ENCODE assay signal across 1 cellular context in genomic region chr18:21112140-21112473, GRCh38.
TF ChIP-seq lines count a peak whose summit lies in the region.

No MANE protein-coding gene starts in this region.

TF ChIP-seq in HCT116, 20 proteins besides CTCF, POLR2A, EP300 and RAD21 (continued from another document):
- TF ChIP-seq EZH2 (IDR thresholded peaks at IDR 0.05) (no peak), EGR1 (IDR thresholded peaks at IDR 0.05; ENCODE audit: low read depth) (no peak; the same call in 1 of the 2 replicates), JUND (IDR thresholded peaks at IDR 0.05) (no peak), TCF7L2 (IDR thresholded peaks at IDR 0.05; ENCODE audit: borderline replicate concordance, extremely low read depth, insufficient read depth, insufficient read length) (no peak), CEBPB (IDR thresholded peaks at IDR 0.05; ENCODE audit: low read depth) (no peak)
TF ChIP-seq in HCT116: peak in this region for 0.
